Comparison of ENCODE assay signal across 8 cellular contexts in the genomic region with DNA sequence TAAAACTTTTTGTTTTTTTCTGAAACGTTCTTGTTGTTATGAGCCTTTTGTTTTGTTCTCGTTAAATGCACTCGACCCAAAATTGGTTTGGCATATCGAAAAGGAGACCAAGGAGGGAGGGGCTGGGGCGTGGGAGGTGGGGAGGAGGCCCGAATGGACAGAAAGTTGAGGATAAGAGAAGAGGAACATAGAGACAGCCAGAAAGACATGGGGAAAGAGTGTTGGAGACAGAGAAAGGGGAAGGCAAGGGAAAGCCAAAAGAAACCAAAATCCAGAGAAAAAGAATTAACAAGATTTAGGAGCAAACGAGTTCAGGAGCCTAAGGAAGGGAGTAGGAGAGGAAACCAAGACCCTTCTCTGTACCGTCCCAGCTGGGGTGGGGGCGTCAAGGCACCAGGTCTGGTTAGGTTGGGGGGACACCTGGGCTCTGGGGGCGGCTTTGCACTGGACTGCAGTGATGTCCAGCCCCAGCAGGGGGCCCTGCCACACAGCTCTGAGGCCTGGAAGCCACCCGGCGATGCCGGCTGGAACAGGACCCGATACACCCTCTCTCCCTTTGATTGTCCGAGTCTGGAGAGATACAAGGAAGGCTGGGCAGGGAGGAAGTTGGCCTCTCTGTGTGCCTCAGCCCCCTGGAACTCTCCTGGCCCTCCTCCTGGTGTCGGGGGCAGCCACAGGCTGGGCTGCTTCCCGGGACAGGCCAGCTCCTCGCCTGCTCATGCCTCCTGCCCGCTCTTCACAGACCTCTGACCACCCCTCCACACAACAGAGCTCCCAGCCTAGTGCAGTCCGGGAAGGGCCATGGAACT. TPM values are rescaled to one million over a fixed set of nuclear protein-coding genes. Genes with fewer than 3 reads are reported as not detected.
DNase-seq lines count a peak whose midpoint lies in the region; ATAC-seq, FAIRE-seq and TF ChIP-seq lines count a peak whose summit lies in the region.

No MANE protein-coding gene starts in this region.

- CTCF ChIA-PET in SK-N-SH (lab: Yijun Ruan, JAX): interaction anchor here (0.6 to 18.9 kb wide), 27 partner anchors 9 to 282 kb away, joined by 3 to 256 read pairs (median 3); partner anchors contain the start of genes ASF1B and DDX39A

- H3K9ac ChIP-seq in SK-N-SH: no peak overlapping the region

- TF ChIP-seq EP300 in SK-N-SH (IDR thresholded peaks at IDR 0.05; ENCODE audit: borderline replicate concordance in 1 of 2, low read depth in 1 of 2, low read length in 1 of 2): no peak

- no peaks in the 10 kb centered on the region for H4K20me1 ChIP-seq in SK-N-SH (ENCODE audit: insufficient read depth)

- no peak for FAIRE-seq in pancreas (lab: Jason Lieb, UNC)

- peaks cover 2% of the 10 kb centered on the region for H3F3A ChIP-seq in SK-N-SH (replicated peaks; ENCODE audit: insufficient read depth)

- ATAC-seq in heart left ventricle (peak; percentile 81 to 89 (median 86)), pancreas (peak; percentile 87 to 96 (median 90)), HG02588 (IDR thresholded peaks at IDR 0.05; ENCODE audit: unreplicated experiment) (no peak), GM21619 (IDR thresholded peaks at IDR 0.05; ENCODE audit: unreplicated experiment) (no peak)

- H3K36me3 ChIP-seq in SK-N-SH (replicated peaks in 1 of 2; ENCODE audit: control insufficient read depth in 1 of 2, insufficient read depth in 2 of 2, low read length in 1 of 2) (peaks cover 0 to 12% of the 10 kb centered on the region in 2 experiments), heart left ventricle (peaks cover 0 to 14% (median 8%) of the 10 kb centered on the region in 9 donors), pancreas (no peaks in the 10 kb centered on the region)

- peak; percentile 93 for TF ChIP-seq CTCF in AG09309 (IDR thresholded peaks at IDR 0.05; ENCODE audit: control insufficient read depth, insufficient read depth, low read depth, low read length, missing control alignments)
- peak; percentile 77 for TF ChIP-seq CTCF in SK-N-SH (IDR thresholded peaks at IDR 0.05)
- TF ChIP-seq CTCF in heart left ventricle (IDR thresholded peaks at IDR 0.05): peak; percentile 75 to 96 (median 88)
- peak; percentile 62 to 78 (median 67) for TF ChIP-seq CTCF in pancreas (IDR thresholded peaks at IDR 0.05)

- no peak for TF ChIP-seq POLR2A in heart left ventricle (IDR thresholded peaks at IDR 0.05)

- H3K9me2 ChIP-seq in SK-N-SH: no peaks in the 10 kb centered on the region

- H2AFZ ChIP-seq in SK-N-SH (ENCODE audit: low read depth): no peak overlapping the region

- POLR2A ChIA-PET in SK-N-SH (lab: Yijun Ruan, JAX): interaction anchor here (0.6 to 0.8 kb wide), 2 partner anchors 11 to 282 kb away, joined by 3 read pairs; no protein-coding TSS in a partner anchor

- peaks cover 0 to 26% of the 10 kb centered on the region in 2 experiments; a peak in 1 of 4 replicates for H3K4me1 ChIP-seq in SK-N-SH (ENCODE audit: control insufficient read depth in 1 of 2, insufficient read depth in 2 of 2, low read depth in 1 of 2, low read length in 1 of 2)
- peaks cover 9 to 40% (median 27%) of the 10 kb centered on the region in 12 donors for H3K4me1 ChIP-seq in heart left ventricle
- H3K4me1 ChIP-seq in pancreas: no peaks in the 10 kb centered on the region

- H3K27me3 ChIP-seq in SK-N-SH (ENCODE audit: insufficient read depth): no peaks in the 10 kb centered on the region
- H3K27me3 ChIP-seq in heart left ventricle: no peaks in the 10 kb centered on the region
- no peaks in the 10 kb centered on the region for H3K27me3 ChIP-seq in pancreas

- peak; percentile 80 for TF ChIP-seq RAD21 in SK-N-SH (IDR thresholded peaks at IDR 0.05; ENCODE audit: low read length)

- 53% methylated on average over 16 of the region's 20 CpGs for WGBS in SK-N-SH (ENCODE audit: low lambda C conversion rate)
- WGBS in heart left ventricle, 4 donors: 31 to 34% (median 32%) methylated on average over 20 of the region's 20 CpGs
- 30 to 31% methylated on average over 20 of the region's 20 CpGs for WGBS in pancreas, 2 donors

- DNase-seq in AG09309 (ENCODE audit: low read depth): no peak
- DNase-seq in GM19240 (ENCODE audit: insufficient read length, low spot score): peak; percentile 55
- DNase-seq in SK-N-SH: peak; percentile 92
- peak; percentile 71 to 89 (median 79) for DNase-seq in heart left ventricle
- DNase-seq in pancreas: peak; percentile 35 to 86 (median 63)

- H3K4me3 ChIP-seq in AG09309 (ENCODE audit: control insufficient read depth, low read depth, low read length) (no peak overlapping the region), SK-N-SH (ENCODE audit: low read depth in 2 of 2, low read length in 1 of 2) (no peak overlapping the region; a peak in 1 of 4 replicates), heart left ventricle (peak overlapping the region in 4 of 12 donors; percentile 4 to 32 (median 10)), pancreas (no peak overlapping the region)

- intact Hi-C loops in heart left ventricle (cut with DNase I): loop anchor here (1.0 to 10.0 kb wide), 14 partner anchors 47 to 327 kb away; partner anchors contain the start of genes PTGER1 (in 3 of the 10) and ADGRL1 (in 2 of the 10)
- intact Hi-C loops in pancreas (cut with DNase I): no loop called here

- 0 out of 2 replicates have a peak overlapping the region, but pooled peaks have one; percentile 34 for H3K4me2 ChIP-seq in SK-N-SH

- H3K27ac ChIP-seq in SK-N-SH (ENCODE audit: low read depth in 2 of 2, low read length in 1 of 2): peak overlapping the region in 1 of 2 experiments; percentile 17; a peak in 1 of 4 replicates
- H3K27ac ChIP-seq in angular gyrus (ENCODE audit: low read depth, low read length): peak overlapping the region; percentile 54
- H3K27ac ChIP-seq in heart left ventricle: peak overlapping the region in 11 of 12 donors; percentile 55 to 92 (median 83)
- H3K27ac ChIP-seq in pancreas: peak overlapping the region in 1 of 4 donors; percentile 15

- H3K9me3 ChIP-seq in SK-N-SH (no peaks in the 10 kb centered on the region), heart left ventricle (no peaks in the 10 kb centered on the region), pancreas (no peaks in the 10 kb centered on the region)

- H3K79me2 ChIP-seq in SK-N-SH (ENCODE audit: insufficient read depth): no peaks in the 10 kb centered on the region; the same call in 1 of the 2 replicates

TF ChIP-seq in SK-N-SH, 30 proteins besides CTCF, POLR2A, EP300 and RAD21:
- TF ChIP-seq SMC3 (IDR thresholded peaks at IDR 0.05; ENCODE audit: low read depth, low read length) (peak; percentile 68), POLR2AphosphoS5 (IDR thresholded peaks at IDR 0.05; ENCODE audit: low read depth, low read length) (no peak)
TF ChIP-seq in SK-N-SH: peak in this region for 1.

RNA-seq across cellular contexts. Expression of gene ASF1B, which starts 11.6 kb away (rescaled TPM):
- polyA plus RNA-seq in SK-N-SH (2012; rRNA removed) (17.8 and 19.0 TPM in 2 replicates), heart left ventricle (1 to 10 TPM in 1 of 2 donors, under 1 TPM in 1; 0.19 to 1.0 TPM), pancreas (under 1 TPM; 0.30 to 0.70 TPM)
- 12.3 and 20.2 TPM in 2 replicates for polyA plus RNA-seq in SK-N-SH (2012; cell fraction: cytosol; rRNA removed)
- 9.1 and 10.0 TPM in 2 replicates for polyA plus RNA-seq in SK-N-SH (2012; cell fraction: nucleus; rRNA removed)
- total RNA-seq in heart left ventricle (1 to 10 TPM in 4 of 9 donors, under 1 TPM in 5; 0.42 to 7.0 (median 0.91) TPM), pancreas (1 to 10 TPM in 2 of 6 donors, under 1 TPM in 4; 0.14 to 1.1 (median 0.41) TPM)

RNA-seq across cellular contexts. Expression of gene PRKACA, which starts 30.4 kb away (rescaled TPM):
- polyA plus RNA-seq in SK-N-SH (2012; rRNA removed): 17.2 and 48.4 TPM in 2 replicates
- polyA plus RNA-seq in SK-N-SH (2012; cell fraction: cytosol; rRNA removed): 33.8 and 53.4 TPM in 2 replicates
- polyA plus RNA-seq in SK-N-SH (2012; cell fraction: nucleus; rRNA removed): 32.5 and 44.9 TPM in 2 replicates
- 100 to 1,000 TPM; 216 to 554 (median 459) TPM for total RNA-seq in heart left ventricle
- polyA plus RNA-seq in heart left ventricle: 100 to 1,000 TPM; 234 to 327 TPM
- total RNA-seq in pancreas: 10 to 100 TPM; 25.3 to 42.9 (median 35.5) TPM
- polyA plus RNA-seq in pancreas: 10 to 100 TPM; 27.5 to 28.2 TPM

RNA-seq across cellular contexts. Expression of gene SAMD1, which starts 57.5 kb away (rescaled TPM):
- polyA plus RNA-seq in SK-N-SH (2012; rRNA removed) (11.7 and 19.0 TPM in 2 replicates), heart left ventricle (10 to 100 TPM; 26.7 to 62.6 TPM), pancreas (10 to 100 TPM; 17.2 TPM)
- polyA plus RNA-seq in SK-N-SH (2012; cell fraction: cytosol; rRNA removed): 12.1 and 16.7 TPM in 2 replicates
- 24.4 and 35.4 TPM in 2 replicates for polyA plus RNA-seq in SK-N-SH (2012; cell fraction: nucleus; rRNA removed)
- total RNA-seq in heart left ventricle (10 to 100 TPM; 30.5 to 55.5 (median 38.3) TPM), pancreas (10 to 100 TPM in 4 of 6 donors, 1 to 10 TPM in 2; 7.9 to 24.3 (median 15.1) TPM)

RNA-seq across cellular contexts. Expression of gene ADGRL1, which starts 58.0 kb away (rescaled TPM):
- polyA plus RNA-seq in SK-N-SH (2012; rRNA removed) (13.4 TPM in 2 replicates), heart left ventricle (10 to 100 TPM; 11.5 to 12.8 TPM), pancreas (10 to 100 TPM; 10.1 to 16.8 TPM)
- 4.6 and 7.8 TPM in 2 replicates for polyA plus RNA-seq in SK-N-SH (2012; cell fraction: cytosol; rRNA removed)
- 30.2 and 34.8 TPM in 2 replicates for polyA plus RNA-seq in SK-N-SH (2012; cell fraction: nucleus; rRNA removed)
- total RNA-seq in heart left ventricle (10 to 100 TPM; 10.1 to 29.4 (median 14.4) TPM), pancreas (10 to 100 TPM in 2 of 6 donors, 1 to 10 TPM in 4; 8.3 to 11.7 (median 9.6) TPM)

Comparison
In these comparisons a context has a peak if more than half of its experiments do, and no peak if none do; other contexts are left out.
1. ATAC-seq: peak in heart left ventricle (4 of 4) and pancreas (4 of 4); none in HG02588 (single experiment) and GM21619 (single experiment).
2. RNA of gene ASF1B, which starts 11.6 kb away (polyA plus RNA-seq): 9.1 to 20.2 TPM in SK-N-SH; 0.19 to 1.0 TPM in heart left ventricle and 0.30 to 0.70 TPM in pancreas; every median in the first group is over 4 times any median in the second.
3. intact Hi-C loops: an anchor here in heart left ventricle (1.0 to 10.0 kb wide); none called in pancreas.
4. Peak in every context shown above with its lines, with median percentiles within 50 percentile points of each other: CTCF ChIP-seq.